ENCODE assay signal across 34 cellular contexts in the genomic region with DNA sequence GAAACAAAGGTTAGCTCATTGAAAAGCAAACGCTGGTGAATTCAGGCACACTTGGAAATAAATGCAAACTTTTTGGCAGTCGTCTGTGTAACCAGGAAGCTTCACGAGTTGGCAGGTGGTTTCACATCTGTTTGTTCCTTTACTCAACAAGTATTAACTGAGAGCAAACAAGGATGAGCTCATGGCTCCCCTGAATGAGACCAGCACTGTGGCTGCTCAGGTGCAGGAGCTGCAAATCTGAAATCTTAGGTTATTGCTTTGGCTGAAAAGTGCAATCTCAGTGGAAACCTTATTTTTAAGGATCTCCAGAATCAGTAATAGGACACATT. TPM values are rescaled to one million over a fixed set of nuclear protein-coding genes. Genes with fewer than 3 reads are reported as not detected.
DNase-seq lines count a peak whose midpoint lies in the region; ATAC-seq and TF ChIP-seq lines count a peak whose summit lies in the region.
"Had no signal": no experiment of that assay in that cellular context is flagged by ENCODE, and none has a peak within 500 bp of the region (broad histone marks: within the 10 kb centered on the region; RNA-seq: fewer than 3 reads in every experiment).

No MANE protein-coding gene starts in this region.

- ATAC-seq in HG02938 (IDR thresholded peaks at IDR 0.05; ENCODE audit: unreplicated experiment): no peak
- ATAC-seq: activated naive CD4-positive, alpha-beta T cell treated with anti-CD3 and anti-CD28 coated beads, Interleukin-2, amount 50 U/mL, for 72 hours; effector memory CD8-positive, alpha-beta T cell; GM23338; left lung; pancreas; stimulated activated naive CD8-positive, alpha-beta T cell treated with anti-CD3 and anti-CD28 coated beads, Interleukin-15, Interleukin-2, amounts not matched to agents 100 U/mL and 50 U/mL, for 24 hours had no signal

- H3K4me1 ChIP-seq in endodermal cell (ENCODE audit: control insufficient read depth, insufficient read depth, low read length): peaks cover 21% of the 10 kb centered on the region
- H3K4me1 ChIP-seq in transverse colon: peaks cover 10 to 42% (median 28%) of the 10 kb centered on the region in 4 donors
- H3K4me1 ChIP-seq: pancreas had no signal

- H3K4me3 Mint-ChIP-seq in endodermal cell: no peak overlapping the region
- H3K4me3 Mint-ChIP-seq: effector memory CD8-positive, alpha-beta T cell; GM23338; neural crest cell had no signal

- in situ Hi-C loops in transverse colon (cut with MboI; ENCODE audit: low pct_ligation_motif_present in 1 of 4, low pct_unique_long_range_greater_than_20kb in 1 of 4, low sequenced_read_pairs in 3 of 4): no loop called here

- H3K9me3 Mint-ChIP-seq in endodermal cell: peaks cover 20% of the 10 kb centered on the region

- no peaks in the 10 kb centered on the region for H3K36me3 Mint-ChIP-seq in endodermal cell (ENCODE audit: low read depth)

- H3K9me3 ChIP-seq in endodermal cell (ENCODE audit: control insufficient read depth, low read length) (peaks cover 26% of the 10 kb centered on the region), transverse colon (no peaks in the 10 kb centered on the region)
- H3K9me3 ChIP-seq: pancreas, Peyer's patch, SJCRH30, testis, uterus had no signal

- no peak overlapping the region for H3K27ac Mint-ChIP-seq in endodermal cell
- H3K27ac Mint-ChIP-seq: activated naive CD4-positive, alpha-beta T cell treated with anti-CD3 and anti-CD28 coated beads, Interleukin-2, amount 50 U/mL, for 72 hours; effector memory CD8-positive, alpha-beta T cell; GM23338 had no signal

- H3K27ac ChIP-seq in endodermal cell (ENCODE audit: low read depth, low read length) (no peak overlapping the region), transverse colon (peak overlapping the region in 3 of 4 donors; percentile 81 to 87 (median 85))
- H3K27ac ChIP-seq: C4-2B, pancreas, SJCRH30, testis, WERI-Rb-1 had no signal

- peak; percentile 95 for DNase-seq in NCI-H2029 (lab: John Stamatoyannopoulos, UW)
- DNase-seq in NCI-H2029 treated with DMSO at 0.1 percent for 48 hours (lab: John Stamatoyannopoulos, UW): no peak
- peak; percentile 70 for DNase-seq in NCI-H774 (lab: John Stamatoyannopoulos, UW)
- no peak for DNase-seq in endodermal cell
- DNase-seq in transverse colon: no peak
- DNase-seq in NCI-H1436 treated with DMSO at 0.1 percent for 48 hours (lab: John Stamatoyannopoulos, UW): no peak
- no peak for DNase-seq in MV-4-11 (lab: John Stamatoyannopoulos, UW)
- DNase-seq: activated CD4-positive, alpha-beta T cell treated with anti-CD3 and anti-CD28 coated beads for 4 hours; activated T-cell treated with anti-CD3 and anti-CD28 coated beads for 4 hours; cortex of kidney; effector memory CD8-positive, alpha-beta T cell; EL; islet precursor cell; KBM-7; left lung; mesenchymal stem cell; NCI-H1417 treated with DMSO at 0.1 percent for 48 hours; NCI-H2107; NCI-H510A treated with DMSO at 0.1 percent for 48 hours; pancreas; Peyer's patch; retina; SJCRH30; small intestine; stimulated activated naive CD8-positive, alpha-beta T cell treated with anti-CD3 and anti-CD28 coated beads, Interleukin-15, Interleukin-2, amounts not matched to agents 100 U/mL and 50 U/mL, for 24 hours; T1000; testis; uterus; WERI-Rb-1 had no signal

- no peak for TF ChIP-seq EP300 in transverse colon (IDR thresholded peaks at IDR 0.05; ENCODE audit: low read depth)

- H3K27me3 Mint-ChIP-seq in endodermal cell (ENCODE audit: insufficient read depth): no peaks in the 10 kb centered on the region

- no peak for TF ChIP-seq POLR2A in transverse colon (IDR thresholded peaks at IDR 0.05)

- H3K4me1 Mint-ChIP-seq in endodermal cell: peaks cover 35% of the 10 kb centered on the region

- no peak overlapping the region for H3K9ac ChIP-seq in endodermal cell (ENCODE audit: extremely low read depth, low read length, poor library complexity, severe bottlenecking)

- H3K27me3 ChIP-seq in endodermal cell (ENCODE audit: control insufficient read depth, insufficient read depth, low read length, poor library complexity, severe bottlenecking) (no peaks in the 10 kb centered on the region), transverse colon (no peaks in the 10 kb centered on the region)
- H3K27me3 ChIP-seq: left lung, pancreas, Peyer's patch, SJCRH30, testis, uterus had no signal

- intact Hi-C loops in transverse colon (cut with DNase I; ENCODE audit: low total_unique reads): loop anchor here (10.0 kb wide), 1 partner anchor 69 kb away; no protein-coding TSS in a partner anchor

- H3K4me3 ChIP-seq in endodermal cell (ENCODE audit: low read length) (peak overlapping the region; percentile 54), transverse colon (no peak overlapping the region)
- H3K4me3 ChIP-seq: GM23338, left lung, pancreas, Peyer's patch, SJCRH30, testis, uterus had no signal

- H3K36me3 ChIP-seq in endodermal cell (ENCODE audit: control insufficient read depth, insufficient read depth, low read length) (no peaks in the 10 kb centered on the region), transverse colon (no peaks in the 10 kb centered on the region)
- H3K36me3 ChIP-seq: left lung, pancreas, Peyer's patch, SJCRH30, uterus, WERI-Rb-1 had no signal

- TF ChIP-seq CTCF in endodermal cell (conservative IDR thresholded peaks at IDR 0.05): no peak
- TF ChIP-seq CTCF in transverse colon (IDR thresholded peaks at IDR 0.05): no peak

- 88 to 89% methylated on average over 3 of the region's 3 CpGs for WGBS in endodermal cell (ENCODE audit: insufficient coverage in 1 of 2, insufficient read length in 1 of 2), 2 experiments
- 37 to 67% methylated on average over 1 to 3 of the region's 3 CpGs for WGBS in transverse colon (ENCODE audit: low coverage in 1 of 2), 2 donors

RNA-seq across cellular contexts. Expression of a gene that starts 46.3 kb away (rescaled TPM):
- total RNA-seq in endodermal cell: 1 to 10 TPM; 1.5 to 1.8 TPM
- 1.7 TPM for polyA plus RNA-seq in endodermal cell (2013, experiment 1 of 2)
- 1.8 TPM for polyA plus RNA-seq in endodermal cell (2013, experiment 2 of 2)
- total RNA-seq in transverse colon: 1 to 10 TPM; 1.9 to 8.8 (median 2.9) TPM

Comparison
In these comparisons a context has a peak if more than half of its experiments do, and no peak if none do; other contexts are left out.
1. DNase-seq: peak in NCI-H2029 (single experiment) and NCI-H774 (single experiment); none in NCI-H2029 treated with DMSO at 0.1 percent for 48 hours (single experiment), endodermal cell (single experiment), transverse colon (single experiment), NCI-H1436 treated with DMSO at 0.1 percent for 48 hours (single experiment) and MV-4-11 (single experiment).